1 cellular context compared by ENCODE assay signal in the genomic region with DNA sequence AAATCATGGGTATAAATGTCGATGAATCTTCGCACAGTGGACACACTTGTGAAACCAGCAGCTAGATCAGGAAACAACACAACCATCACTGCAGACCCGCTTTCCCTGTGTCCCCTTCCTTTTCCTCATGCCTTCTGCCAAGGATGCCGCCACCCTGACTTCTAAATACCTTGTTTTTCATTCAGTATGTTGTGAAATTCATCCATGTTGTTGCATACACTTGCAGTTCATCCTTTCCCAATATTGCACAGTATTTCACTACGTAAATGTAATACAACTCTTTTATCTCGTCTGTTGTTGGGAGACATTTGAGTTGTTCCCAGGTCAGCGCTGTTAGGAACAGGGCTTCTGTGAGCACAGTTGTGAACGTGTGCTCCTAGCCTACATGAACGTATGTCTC.
TF ChIP-seq lines count a peak whose summit lies in the region.

No MANE protein-coding gene starts in this region.

TF ChIP-seq in liver, 16 proteins besides CTCF, POLR2A, EP300 and RAD21 (continued from another document):
- TF ChIP-seq ZBTB33 (IDR thresholded peaks at IDR 0.05), result no peak
- TF ChIP-seq TAF1 (conservative IDR thresholded peaks at IDR 0.05), result no peak
